Comparison of ENCODE assay signal across 1 cellular context in genomic region chr3:38404286-38404685, GRCh38.
TF ChIP-seq lines count a peak whose summit lies in the region.

No MANE protein-coding gene starts in this region.

TF ChIP-seq in GM23338, 12 proteins besides CTCF, POLR2A, EP300 and RAD21:
- TF ChIP-seq, protein P1, sequence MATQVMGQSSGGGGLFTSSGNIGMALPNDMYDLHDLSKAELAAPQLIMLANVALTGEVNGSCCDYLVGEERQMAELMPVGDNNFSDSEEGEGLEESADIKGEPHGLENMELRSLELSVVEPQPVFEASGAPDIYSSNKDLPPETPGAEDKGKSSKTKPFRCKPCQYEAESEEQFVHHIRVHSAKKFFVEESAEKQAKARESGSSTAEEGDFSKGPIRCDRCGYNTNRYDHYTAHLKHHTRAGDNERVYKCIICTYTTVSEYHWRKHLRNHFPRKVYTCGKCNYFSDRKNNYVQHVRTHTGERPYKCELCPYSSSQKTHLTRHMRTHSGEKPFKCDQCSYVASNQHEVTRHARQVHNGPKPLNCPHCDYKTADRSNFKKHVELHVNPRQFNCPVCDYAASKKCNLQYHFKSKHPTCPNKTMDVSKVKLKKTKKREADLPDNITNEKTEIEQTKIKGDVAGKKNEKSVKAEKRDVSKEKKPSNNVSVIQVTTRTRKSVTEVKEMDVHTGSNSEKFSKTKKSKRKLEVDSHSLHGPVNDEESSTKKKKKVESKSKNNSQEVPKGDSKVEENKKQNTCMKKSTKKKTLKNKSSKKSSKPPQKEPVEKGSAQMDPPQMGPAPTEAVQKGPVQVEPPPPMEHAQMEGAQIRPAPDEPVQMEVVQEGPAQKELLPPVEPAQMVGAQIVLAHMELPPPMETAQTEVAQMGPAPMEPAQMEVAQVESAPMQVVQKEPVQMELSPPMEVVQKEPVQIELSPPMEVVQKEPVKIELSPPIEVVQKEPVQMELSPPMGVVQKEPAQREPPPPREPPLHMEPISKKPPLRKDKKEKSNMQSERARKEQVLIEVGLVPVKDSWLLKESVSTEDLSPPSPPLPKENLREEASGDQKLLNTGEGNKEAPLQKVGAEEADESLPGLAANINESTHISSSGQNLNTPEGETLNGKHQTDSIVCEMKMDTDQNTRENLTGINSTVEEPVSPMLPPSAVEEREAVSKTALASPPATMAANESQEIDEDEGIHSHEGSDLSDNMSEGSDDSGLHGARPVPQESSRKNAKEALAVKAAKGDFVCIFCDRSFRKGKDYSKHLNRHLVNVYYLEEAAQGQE (IDR thresholded peaks at IDR 0.05; ENCODE audit: unreplicated experiment), result no peak
- TF ChIP-seq ZNF114 (CRISPR knock-in tag; IDR thresholded peaks at IDR 0.05), result no peak
- TF ChIP-seq, protein P2, sequence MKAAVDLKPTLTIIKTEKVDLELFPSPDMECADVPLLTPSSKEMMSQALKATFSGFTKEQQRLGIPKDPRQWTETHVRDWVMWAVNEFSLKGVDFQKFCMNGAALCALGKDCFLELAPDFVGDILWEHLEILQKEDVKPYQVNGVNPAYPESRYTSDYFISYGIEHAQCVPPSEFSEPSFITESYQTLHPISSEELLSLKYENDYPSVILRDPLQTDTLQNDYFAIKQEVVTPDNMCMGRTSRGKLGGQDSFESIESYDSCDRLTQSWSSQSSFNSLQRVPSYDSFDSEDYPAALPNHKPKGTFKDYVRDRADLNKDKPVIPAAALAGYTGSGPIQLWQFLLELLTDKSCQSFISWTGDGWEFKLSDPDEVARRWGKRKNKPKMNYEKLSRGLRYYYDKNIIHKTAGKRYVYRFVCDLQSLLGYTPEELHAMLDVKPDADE (IDR thresholded peaks at IDR 0.05), result no peak
- TF ChIP-seq ZNF462 (CRISPR knock-in tag; IDR thresholded peaks at IDR 0.05), result no peak
- no peak for TF ChIP-seq NANOG (IDR thresholded peaks at IDR 0.05; ENCODE audit: borderline replicate concordance)
- no peak for TF ChIP-seq STAT1 (IDR thresholded peaks at IDR 0.05; ENCODE audit: unreplicated experiment)
- TF ChIP-seq EZH2 (IDR thresholded peaks at IDR 0.05; ENCODE audit: low read depth, unreplicated experiment), result no peak
- TF ChIP-seq CREB1 (CRISPR knock-in tag; IDR thresholded peaks at IDR 0.05; ENCODE audit: low read depth), result no peak
- TF ChIP-seq JUNB (IDR thresholded peaks at IDR 0.05; ENCODE audit: unreplicated experiment), result no peak
- TF ChIP-seq EZH2phosphoT487 (IDR thresholded peaks at IDR 0.05; ENCODE audit: unreplicated experiment), result no peak
- TF ChIP-seq ZNF331 (CRISPR knock-in tag; IDR thresholded peaks at IDR 0.05; ENCODE audit: low read depth), result no peak
- no peak for TF ChIP-seq POLR2AphosphoS5 (IDR thresholded peaks at IDR 0.05; ENCODE audit: low read depth)
